Comparison of ENCODE assay signal across 19 cellular contexts in genomic region chr13:93562676-93563075, GRCh38.
A peak's percentile ranks its signal among the peaks of the same experiment; 100 is the strongest.
DNase-seq lines count a peak whose midpoint lies in the region; ATAC-seq and TF ChIP-seq lines count a peak whose summit lies in the region.
"Had no signal": no experiment of that assay in that cellular context is flagged by ENCODE, and none has a peak within 500 bp of the region (broad histone marks: within the 10 kb centered on the region; RNA-seq: fewer than 3 reads in every experiment).

No MANE protein-coding gene starts in this region.

- ATAC-seq in foreskin keratinocyte, result peak; percentile 21
- ATAC-seq in naive thymus-derived CD8-positive, alpha-beta T cell, result no peak
- no peak for ATAC-seq in effector memory CD8-positive, alpha-beta T cell (replicated peaks)
- no peak for ATAC-seq in activated T-cell treated with anti-CD3 and anti-CD28 coated beads, Interleukin-2, amount 50 U/mL, for 4 hours
- ATAC-seq: K562 had no signal

- peak; percentile 22 for DNase-seq in RWPE1 (ENCODE audit: low spot score)
- DNase-seq in foreskin keratinocyte, result peak; percentile 74 to 91
- DNase-seq in renal cortical epithelial cell (ENCODE audit: low read depth), result peak; percentile 47
- DNase-seq in naive thymus-derived CD8-positive, alpha-beta T cell, result no peak
- no peak for DNase-seq in effector memory CD8-positive, alpha-beta T cell
- no peak for DNase-seq in activated T-cell treated with anti-CD3 and anti-CD28 coated beads, Interleukin-2, amount 50 U/mL, for 4 hours
- DNase-seq: Calu3, H7, Kasumi-1, MG63, NCI-H1694, NCI-H2081, NCI-H774, Right ventricle myocardium superior had no signal

- H3K27ac ChIP-seq in HUES48 (ENCODE audit: low read depth, low read length) (peak overlapping the region; percentile 87), RWPE1 (no peak overlapping the region), foreskin keratinocyte (peak overlapping the region; percentile 55)
- H3K27ac ChIP-seq: C4-2B, SJSA1 had no signal

- no peak overlapping the region for H3K4me3 ChIP-seq in HUES48 (ENCODE audit: low read depth, low read length)
- H3K4me3 ChIP-seq: K562, MG63, SJSA1 had no signal

- H3K9me3 Mint-ChIP-seq in naive thymus-derived CD8-positive, alpha-beta T cell, result peaks cover 0 to 2% (median 0%) of the 10 kb centered on the region in 9 donors
- H3K9me3 Mint-ChIP-seq in effector memory CD8-positive, alpha-beta T cell, result no peaks in the 10 kb centered on the region
- H3K9me3 Mint-ChIP-seq in activated T-cell treated with anti-CD3 and anti-CD28 coated beads, Interleukin-2, amount 50 U/mL, for 4 hours, result no peaks in the 10 kb centered on the region

- no peaks in the 10 kb centered on the region for H3K36me3 Mint-ChIP-seq in naive thymus-derived CD8-positive, alpha-beta T cell
- H3K36me3 Mint-ChIP-seq in effector memory CD8-positive, alpha-beta T cell (ENCODE audit: insufficient read depth), result no peaks in the 10 kb centered on the region
- no peaks in the 10 kb centered on the region for H3K36me3 Mint-ChIP-seq in activated T-cell treated with anti-CD3 and anti-CD28 coated beads, Interleukin-2, amount 50 U/mL, for 4 hours (ENCODE audit: insufficient read depth)

- H3K27me3 ChIP-seq in HUES48 (ENCODE audit: control insufficient read depth, insufficient read depth, low read length) (no peaks in the 10 kb centered on the region), foreskin keratinocyte (no peaks in the 10 kb centered on the region)
- H3K27me3 ChIP-seq: MG63 had no signal

- POLR2A ChIA-PET in RWPE1 (lab: Yijun Ruan, JAX; ENCODE audit: low non-redundant PET), result no interaction called here
- POLR2A ChIA-PET in naive thymus-derived CD8-positive, alpha-beta T cell (lab: Charles Lee), result no interaction called here

- no peak overlapping the region for H3K4me3 Mint-ChIP-seq in naive thymus-derived CD8-positive, alpha-beta T cell
- no peak overlapping the region for H3K4me3 Mint-ChIP-seq in effector memory CD8-positive, alpha-beta T cell
- no peak overlapping the region for H3K4me3 Mint-ChIP-seq in activated T-cell treated with anti-CD3 and anti-CD28 coated beads, Interleukin-2, amount 50 U/mL, for 4 hours
- H3K4me3 Mint-ChIP-seq: B cell had no signal

- H3K4me1 ChIP-seq in HUES48 (ENCODE audit: control insufficient read depth, insufficient read depth, low read length) (peaks cover 53% of the 10 kb centered on the region), foreskin keratinocyte (peaks cover 25% of the 10 kb centered on the region)

- CTCF ChIA-PET in RWPE1 (lab: Yijun Ruan, JAX), result interaction anchor here (0.6 kb wide), 1 partner anchor 652 kb away, joined by 3 read pairs; no protein-coding TSS in a partner anchor

- no peaks in the 10 kb centered on the region for H3K4me1 Mint-ChIP-seq in naive thymus-derived CD8-positive, alpha-beta T cell
- H3K4me1 Mint-ChIP-seq in effector memory CD8-positive, alpha-beta T cell (ENCODE audit: low read depth in 2 of 2), result no peaks in the 10 kb centered on the region
- no peaks in the 10 kb centered on the region for H3K4me1 Mint-ChIP-seq in activated T-cell treated with anti-CD3 and anti-CD28 coated beads, Interleukin-2, amount 50 U/mL, for 4 hours (ENCODE audit: low read depth)
- H3K4me1 Mint-ChIP-seq: B cell had no signal

- H3K27me3 Mint-ChIP-seq in naive thymus-derived CD8-positive, alpha-beta T cell, result peaks cover 0 to 2% (median 0%) of the 10 kb centered on the region in 5 donors
- no peaks in the 10 kb centered on the region for H3K27me3 Mint-ChIP-seq in effector memory CD8-positive, alpha-beta T cell
- no peaks in the 10 kb centered on the region for H3K27me3 Mint-ChIP-seq in activated T-cell treated with anti-CD3 and anti-CD28 coated beads, Interleukin-2, amount 50 U/mL, for 4 hours (ENCODE audit: low read depth)
- H3K27me3 Mint-ChIP-seq: B cell had no signal

- H3K27ac Mint-ChIP-seq in naive thymus-derived CD8-positive, alpha-beta T cell, result no peak overlapping the region
- H3K27ac Mint-ChIP-seq in effector memory CD8-positive, alpha-beta T cell, result no peak overlapping the region
- H3K27ac Mint-ChIP-seq: B cell had no signal

- H3K36me3 ChIP-seq in HUES48 (ENCODE audit: control insufficient read depth, insufficient read depth, low read length), result no peaks in the 10 kb centered on the region
- H3K36me3 ChIP-seq: MG63, SJSA1 had no signal

- no peaks in the 10 kb centered on the region for H3K9me3 ChIP-seq in HUES48 (ENCODE audit: control insufficient read depth, insufficient read depth, low read length)
- H3K9me3 ChIP-seq: MG63, SJSA1 had no signal

- no peak overlapping the region; the same call in 1 of the 2 replicates for H3K9ac ChIP-seq in HUES48 (ENCODE audit: low read depth, low read length)

- no peak for TF ChIP-seq CTCF in RWPE1 (conservative IDR thresholded peaks at IDR 0.05; ENCODE audit: low read depth)
- TF ChIP-seq CTCF in foreskin keratinocyte (conservative IDR thresholded peaks at IDR 0.05), result no peak

Comparison
In these comparisons a context has a peak if more than half of its experiments do, and no peak if none do; other contexts are left out.
1. DNase-seq: peak in RWPE1 (single experiment), foreskin keratinocyte (2 of 2) and renal cortical epithelial cell (single experiment); none in naive thymus-derived CD8-positive, alpha-beta T cell (0 of 10), effector memory CD8-positive, alpha-beta T cell (0 of 3) and activated T-cell treated with anti-CD3 and anti-CD28 coated beads, Interleukin-2, amount 50 U/mL, for 4 hours (single experiment).